ENCODE assay signal across 15 cellular contexts in genomic region chr3:16506884-16507409, GRCh38.
"Had no signal": no experiment of that assay in that cellular context is flagged by ENCODE, and none has a peak within 500 bp of the region (broad histone marks: within the 10 kb centered on the region; RNA-seq: fewer than 3 reads in every experiment).

No MANE protein-coding gene starts in this region.

- FAIRE-seq: endometrium, islet of Langerhans had no signal

- H3K27ac ChIP-seq: body of pancreas, colonic mucosa, parathyroid adenoma, testis, upper lobe of right lung had no signal

- H3K36me3 ChIP-seq: colonic mucosa, upper lobe of right lung had no signal

- ATAC-seq: activated naive CD4-positive, alpha-beta T cell treated with anti-CD3 and anti-CD28 coated beads, Interleukin-2, amount 50 U/mL, for 72 hours; body of pancreas; upper lobe of right lung had no signal

- H3K9ac ChIP-seq: parathyroid adenoma had no signal

- DNase-seq: activated CD4-positive, alpha-beta T cell treated with anti-CD3 and anti-CD28 coated beads, Interleukin-2, amount 50 U/mL, for 48 hours; activated effector memory CD4-positive, alpha-beta T cell treated with Interleukin-2 at 50 U/mL for 16 hours; amygdala; body of pancreas; caudate nucleus; colonic mucosa; stimulated activated CD4-positive, alpha-beta T cell treated with anti-CD3 and anti-CD28 coated beads, Interleukin-2, amount 100 ng/mL, for 48 hours; stimulated activated naive CD4-positive, alpha-beta T cell treated with Interleukin-2 at 50 U/mL for 16 hours; T1000; testis; upper lobe of right lung had no signal

- H2AFZ ChIP-seq: parathyroid adenoma had no signal

- H3K9me3 ChIP-seq: body of pancreas, colonic mucosa, testis, upper lobe of right lung had no signal

- H3K4me1 ChIP-seq: body of pancreas, colonic mucosa, parathyroid adenoma had no signal

- H3K27me3 ChIP-seq: body of pancreas, colonic mucosa, testis, upper lobe of right lung had no signal

- H3K4me3 ChIP-seq: body of pancreas, colonic mucosa, testis, upper lobe of right lung had no signal

- H3K79me2 ChIP-seq: parathyroid adenoma had no signal
